Comparison of ENCODE assay signal across 30 cellular contexts in the genomic region with DNA sequence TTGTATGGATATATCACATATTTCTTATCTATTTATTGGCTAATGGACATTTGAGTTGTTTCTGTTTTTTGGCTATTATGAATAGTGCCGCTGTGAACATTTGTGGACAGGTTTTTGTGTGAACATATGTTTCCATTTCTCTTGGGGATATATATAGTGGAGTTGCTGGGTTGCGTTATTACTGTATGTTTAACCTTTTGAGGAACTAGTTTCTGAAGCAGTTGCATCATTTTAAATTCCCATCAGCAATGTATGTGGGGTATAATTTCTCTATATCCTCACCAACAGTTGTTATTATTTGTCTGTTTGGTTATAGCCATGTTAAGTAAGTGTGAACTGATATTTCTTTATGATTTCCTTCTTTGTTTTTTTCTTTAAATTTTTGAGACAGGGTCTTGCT. TPM values are rescaled to one million over a fixed set of nuclear protein-coding genes. Genes with fewer than 3 reads are reported as not detected.
DNase-seq lines count a peak whose midpoint lies in the region; ATAC-seq and TF ChIP-seq lines count a peak whose summit lies in the region.
"Had no signal": no experiment of that assay in that cellular context is flagged by ENCODE, and none has a peak within 500 bp of the region (broad histone marks: within the 10 kb centered on the region; RNA-seq: fewer than 3 reads in every experiment).

No MANE protein-coding gene starts in this region.

- no peaks in the 10 kb centered on the region for H3K9me3 Mint-ChIP-seq in activated CD4-positive, alpha-beta memory T cell treated with anti-CD3 and anti-CD28 coated beads, Interleukin-2, amount 10 ng/mL, durations not matched to agents 7 days and 5 days
- H3K9me3 Mint-ChIP-seq: activated CD4-positive, alpha-beta memory T cell treated with anti-CD3 and anti-CD28 coated beads for 36 hours; endodermal cell; T-helper 2 cell treated with Interferon-gamma antibody and Interleukin-4, amounts not matched to agents 5 μg/mL and 100 μg/mL, for 36 hours had no signal

- POLR2A ChIA-PET in activated CD4-positive, alpha-beta memory T cell treated with anti-CD3 and anti-CD28 coated beads, Interleukin-2, amount 10 ng/mL, durations not matched to agents 7 days and 5 days (lab: Charles Lee): no interaction called here

- in situ Hi-C loops in G401 (cut with HindIII; ENCODE audit: low sequenced_read_pairs): no loop called here

- peak; percentile 55 for ATAC-seq in GM18868 (IDR thresholded peaks at IDR 0.05; ENCODE audit: unreplicated experiment)
- peak; percentile 59 for ATAC-seq in HG03378 (IDR thresholded peaks at IDR 0.05; ENCODE audit: unreplicated experiment)
- ATAC-seq: K562, lower lobe of right lung had no signal

- CTCF ChIA-PET in activated CD4-positive, alpha-beta memory T cell treated with anti-CD3 and anti-CD28 coated beads, Interleukin-2, amount 10 ng/mL, durations not matched to agents 7 days and 5 days (lab: Charles Lee): no interaction called here

- no peak overlapping the region for H3K4me3 Mint-ChIP-seq in activated CD4-positive, alpha-beta memory T cell treated with anti-CD3 and anti-CD28 coated beads, Interleukin-2, amount 10 ng/mL, durations not matched to agents 7 days and 5 days
- H3K4me3 Mint-ChIP-seq: activated CD4-positive, alpha-beta memory T cell treated with anti-CD3 and anti-CD28 coated beads for 36 hours; endodermal cell; T-helper 2 cell treated with Interferon-gamma antibody and Interleukin-4, amounts not matched to agents 5 μg/mL and 100 μg/mL, for 36 hours had no signal

- peaks cover 5% of the 10 kb centered on the region for H3K36me3 Mint-ChIP-seq in activated CD4-positive, alpha-beta memory T cell treated with anti-CD3 and anti-CD28 coated beads, Interleukin-2, amount 10 ng/mL, durations not matched to agents 7 days and 5 days (ENCODE audit: low read depth)

- no peak overlapping the region for H3K27ac Mint-ChIP-seq in activated CD4-positive, alpha-beta memory T cell treated with anti-CD3 and anti-CD28 coated beads, Interleukin-2, amount 10 ng/mL, durations not matched to agents 7 days and 5 days
- H3K27ac Mint-ChIP-seq: activated CD4-positive, alpha-beta memory T cell treated with anti-CD3 and anti-CD28 coated beads for 36 hours; endodermal cell; T-helper 2 cell treated with Interferon-gamma antibody and Interleukin-4, amounts not matched to agents 5 μg/mL and 100 μg/mL, for 36 hours had no signal

- no peaks in the 10 kb centered on the region for H3K27me3 Mint-ChIP-seq in activated CD4-positive, alpha-beta memory T cell treated with anti-CD3 and anti-CD28 coated beads, Interleukin-2, amount 10 ng/mL, durations not matched to agents 7 days and 5 days
- H3K27me3 Mint-ChIP-seq: activated CD4-positive, alpha-beta memory T cell treated with anti-CD3 and anti-CD28 coated beads for 36 hours had no signal

- no peak for TF ChIP-seq CTCF in GM06990 (IDR thresholded peaks at IDR 0.05; ENCODE audit: insufficient read depth, low read length, poor library complexity, severe bottlenecking)

- DNase-seq in GM06990 (ENCODE audit: extremely low read depth, insufficient read length) (peak; percentile 38), SKM-1 (lab: John Stamatoyannopoulos, UW; ENCODE audit: unreplicated experiment) (peak; percentile 17), NCI-H1417 (lab: John Stamatoyannopoulos, UW) (no peak), G401 (ENCODE audit: low spot score) (no peak), RKO (ENCODE audit: low spot score) (no peak)
- no peak for DNase-seq in activated CD4-positive, alpha-beta memory T cell treated with anti-CD3 and anti-CD28 coated beads, Interleukin-2, amount 10 ng/mL, durations not matched to agents 7 days and 5 days
- DNase-seq: ACHN; activated CD4-positive, alpha-beta memory T cell treated with anti-CD3 and anti-CD28 coated beads for 36 hours; activated gamma-delta T cell treated with Interleukin-2 at 50 U/mL for 16 hours; brain microvascular endothelial cell; endodermal cell; GOT3; islet precursor cell; lower lobe of right lung; MG63; NCI-H187; NCI-H2227 treated with DMSO at 0.1 percent for 48 hours; NCI-H82; Peyer's patch; sigmoid colon; stimulated activated CD4-positive, alpha-beta T cell treated with anti-CD3 and anti-CD28 coated beads, Interleukin-15, amount 100 ng/mL, for 24 hours; stimulated activated CD8-positive, alpha-beta memory T cell treated with anti-CD3 and anti-CD28 coated beads, Interleukin-4, amount 100 ng/mL, for 48 hours; substantia nigra had no signal

- no peaks in the 10 kb centered on the region for H3K27me3 ChIP-seq in GM06990 (replicated peaks; ENCODE audit: control insufficient read depth, insufficient read depth, low read length)
- H3K27me3 ChIP-seq: adrenal gland; BLaER1 treated with 17β-estradiol and CSF1 and Interleukin-3, amounts not matched to agents 10 nM and 100 nM; brain microvascular endothelial cell; MG63; Peyer's patch; sigmoid colon had no signal

- H3K4me3 ChIP-seq in GM06990 (replicated peaks; ENCODE audit: low read depth, low read length): no peak overlapping the region
- H3K4me3 ChIP-seq: adrenal gland; BLaER1 treated with 17β-estradiol and CSF1 and Interleukin-3, amounts not matched to agents 10 nM and 100 nM; K562; lower lobe of right lung; MG63; Peyer's patch; sigmoid colon; SK-N-MC had no signal

- no peaks in the 10 kb centered on the region; the same call in 1 of the 2 replicates for H3K36me3 ChIP-seq in GM06990 (ENCODE audit: control insufficient read depth, insufficient read depth, low read length)
- H3K36me3 ChIP-seq: MG63 had no signal

- H3K4me1 Mint-ChIP-seq in activated CD4-positive, alpha-beta memory T cell treated with anti-CD3 and anti-CD28 coated beads, Interleukin-2, amount 10 ng/mL, durations not matched to agents 7 days and 5 days: peaks cover 4% of the 10 kb centered on the region
- H3K4me1 Mint-ChIP-seq: endodermal cell had no signal

RNA-seq across cellular contexts. Expression of a gene that starts 10.7 kb away (rescaled TPM):
- 1 to 10 TPM; 3.2 to 3.6 TPM for total RNA-seq in activated CD4-positive, alpha-beta memory T cell treated with anti-CD3 and anti-CD28 coated beads, Interleukin-2, amount 10 ng/mL, durations not matched to agents 7 days and 5 days
- total RNA-seq in G401 (2014; rRNA removed; shearing (Covaris generic)): 6.7 and 13.0 TPM in 2 replicates

RNA-seq across cellular contexts. Expression of a gene that starts 30.5 kb away (rescaled TPM):
- 10 to 100 TPM; 41.7 to 44.4 TPM for total RNA-seq in activated CD4-positive, alpha-beta memory T cell treated with anti-CD3 and anti-CD28 coated beads, Interleukin-2, amount 10 ng/mL, durations not matched to agents 7 days and 5 days
- 19.8 and 23.8 TPM in 2 replicates for total RNA-seq in G401 (2014; rRNA removed; shearing (Covaris generic))

RNA-seq across cellular contexts. Expression of a gene that starts 48.0 kb away (rescaled TPM):
- 10 to 100 TPM; 36.6 to 40.3 TPM for total RNA-seq in activated CD4-positive, alpha-beta memory T cell treated with anti-CD3 and anti-CD28 coated beads, Interleukin-2, amount 10 ng/mL, durations not matched to agents 7 days and 5 days
- total RNA-seq in G401 (2014; rRNA removed; shearing (Covaris generic)): 19.9 and 37.1 TPM in 2 replicates

RNA-seq across cellular contexts. Expression of a gene that starts 48.1 kb away (rescaled TPM):
- 10 to 100 TPM; 55.9 to 57.0 TPM for total RNA-seq in activated CD4-positive, alpha-beta memory T cell treated with anti-CD3 and anti-CD28 coated beads, Interleukin-2, amount 10 ng/mL, durations not matched to agents 7 days and 5 days
- 48.8 and 91.2 TPM in 2 replicates for total RNA-seq in G401 (2014; rRNA removed; shearing (Covaris generic))

Comparison
In these comparisons a context has a peak if more than half of its experiments do, and no peak if none do; other contexts are left out.
1. DNase-seq: peak in GM06990 (single experiment) and SKM-1 (single experiment); none in activated CD4-positive, alpha-beta memory T cell treated with anti-CD3 and anti-CD28 coated beads, Interleukin-2, amount 10 ng/mL, durations not matched to agents 7 days and 5 days (single experiment), NCI-H1417 (0 of 3), G401 (single experiment) and RKO (single experiment).